Comparison of ENCODE assay signal across 7 cellular contexts in the genomic region with DNA sequence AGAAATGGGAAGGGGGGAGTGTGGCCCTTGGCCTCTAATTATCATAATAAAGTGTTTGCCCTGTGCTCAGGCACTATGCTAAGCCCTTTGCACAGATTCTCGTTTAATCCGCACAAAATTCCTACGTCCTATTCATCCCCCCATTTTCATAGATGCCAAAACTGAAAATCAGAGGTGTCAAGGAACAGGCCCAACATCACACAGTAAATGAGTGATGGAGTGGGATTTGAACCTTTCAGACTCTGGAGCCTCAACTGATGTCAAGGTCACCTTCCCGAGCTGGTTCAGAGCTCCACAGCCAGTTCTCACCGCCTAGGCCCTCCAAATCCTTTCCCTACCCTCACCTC.
DNase-seq lines count a peak whose midpoint lies in the region; ATAC-seq, FAIRE-seq and TF ChIP-seq lines count a peak whose summit lies in the region.

No MANE protein-coding gene starts in this region.

- WGBS in liver: 69% methylated on average over 5 of the region's 5 CpGs

- peaks cover 40% of the 10 kb centered on the region for H3K4me1 Mint-ChIP-seq in astrocyte (ENCODE audit: low read depth, unreplicated experiment)
- peaks cover 34% of the 10 kb centered on the region for H3K4me1 Mint-ChIP-seq in activated CD8-positive, alpha-beta memory T cell treated with anti-CD3 and anti-CD28 coated beads, Interleukin-2, amount 10 ng/mL, durations not matched to agents 7 days and 5 days

- no peaks in the 10 kb centered on the region for H3K36me3 ChIP-seq in KMS-11 (ENCODE audit: insufficient read depth)
- no peaks in the 10 kb centered on the region for H3K36me3 ChIP-seq in astrocyte (ENCODE audit: insufficient read depth, low read length)
- H3K36me3 ChIP-seq in liver (ENCODE audit: control insufficient read depth in 4 of 4, insufficient read depth in 3 of 4, low read depth in 1 of 4, low read length in 3 of 4): no peaks in the 10 kb centered on the region

- ATAC-seq in GM21390 (IDR thresholded peaks at IDR 0.05; ENCODE audit: unreplicated experiment): no peak
- ATAC-seq in activated CD8-positive, alpha-beta memory T cell treated with anti-CD3 and anti-CD28 coated beads, Interleukin-2, amount 10 ng/mL, durations not matched to agents 7 days and 5 days: no peak

- H3K4me3 ChIP-seq in KMS-11 (IDR thresholded peaks at IDR 0.05; ENCODE audit: insufficient read depth, low read depth, low read length) (no peak overlapping the region), astrocyte (ENCODE audit: insufficient read depth, low read depth, low read length) (peak overlapping the region; percentile 27), liver (ENCODE audit: low read depth in 1 of 3, low read length in 3 of 3) (no peak overlapping the region)

- H3K27me3 ChIP-seq in KMS-11 (ENCODE audit: insufficient read depth, low read depth) (no peaks in the 10 kb centered on the region), astrocyte (ENCODE audit: insufficient read depth, low read length) (no peaks in the 10 kb centered on the region), liver (ENCODE audit: control insufficient read depth in 4 of 4, insufficient read depth in 4 of 4, low read length in 3 of 4) (no peaks in the 10 kb centered on the region)

- no peaks in the 10 kb centered on the region for H3K79me2 ChIP-seq in KMS-11 (ENCODE audit: insufficient read depth, low read depth)
- H3K79me2 ChIP-seq in astrocyte (ENCODE audit: insufficient read depth, low read length): no peaks in the 10 kb centered on the region

- H3K4me2 ChIP-seq in KMS-11 (peak overlapping the region; percentile 80), astrocyte (ENCODE audit: low read length) (peak overlapping the region; percentile 75)

- no peak for DNase-seq in astrocyte (ENCODE audit: low read depth)
- no peak for DNase-seq in substantia nigra (lab: John Stamatoyannopoulos, UW)
- no peak for DNase-seq in activated CD4-positive, alpha-beta T cell treated with anti-CD3 and anti-CD28 coated beads for 4 hours
- DNase-seq in activated CD8-positive, alpha-beta memory T cell treated with anti-CD3 and anti-CD28 coated beads, Interleukin-2, amount 10 ng/mL, durations not matched to agents 7 days and 5 days: no peak

- TF ChIP-seq RAD21 in liver (IDR thresholded peaks at IDR 0.05): no peak

- no peaks in the 10 kb centered on the region for H3K36me3 Mint-ChIP-seq in astrocyte (ENCODE audit: low read depth, unreplicated experiment)
- no peaks in the 10 kb centered on the region for H3K36me3 Mint-ChIP-seq in activated CD8-positive, alpha-beta memory T cell treated with anti-CD3 and anti-CD28 coated beads, Interleukin-2, amount 10 ng/mL, durations not matched to agents 7 days and 5 days

- H4K20me1 ChIP-seq in KMS-11 (ENCODE audit: insufficient read depth): no peaks in the 10 kb centered on the region
- H4K20me1 ChIP-seq in astrocyte (ENCODE audit: insufficient read depth, low read length): no peaks in the 10 kb centered on the region

- H2AFZ ChIP-seq in KMS-11 (ENCODE audit: low read depth) (peak overlapping the region; percentile 49; the same call in 1 of the 2 replicates), astrocyte (ENCODE audit: low read depth, low read length) (no peak overlapping the region)

- H3K4me1 ChIP-seq in KMS-11 (ENCODE audit: low read depth, poor library complexity, severe bottlenecking) (peaks cover 28% of the 10 kb centered on the region), astrocyte (ENCODE audit: insufficient read depth, low read length) (peaks cover 42% of the 10 kb centered on the region), liver (ENCODE audit: control insufficient read depth in 4 of 4, insufficient read depth in 4 of 4, low read length in 3 of 4) (peaks cover 2 to 31% (median 21%) of the 10 kb centered on the region in 4 donors)

- H3K27me3 Mint-ChIP-seq in astrocyte (ENCODE audit: low read depth, unreplicated experiment): no peaks in the 10 kb centered on the region
- no peaks in the 10 kb centered on the region for H3K27me3 Mint-ChIP-seq in activated CD8-positive, alpha-beta memory T cell treated with anti-CD3 and anti-CD28 coated beads, Interleukin-2, amount 10 ng/mL, durations not matched to agents 7 days and 5 days

- peak overlapping the region; percentile 71 for H3K27ac ChIP-seq in KMS-11
- H3K27ac ChIP-seq in astrocyte (ENCODE audit: low read depth, low read length): peak overlapping the region; percentile 91
- H3K27ac ChIP-seq in liver (ENCODE audit: low read depth in 1 of 2, low read length in 2 of 2): peak overlapping the region; percentile 59 to 76
- peak overlapping the region; percentile 84 for H3K27ac ChIP-seq in substantia nigra (ENCODE audit: low read depth, low read length, poor library complexity, severe bottlenecking)

- H3K9me3 ChIP-seq in astrocyte (ENCODE audit: insufficient read depth, low read depth, low read length) (no peaks in the 10 kb centered on the region), liver (ENCODE audit: control insufficient read depth in 4 of 4, low read length in 3 of 4) (no peaks in the 10 kb centered on the region)

- H3K9ac ChIP-seq in KMS-11: no peak overlapping the region
- H3K9ac ChIP-seq in astrocyte (ENCODE audit: low read length): peak overlapping the region; percentile 29
- no peak overlapping the region for H3K9ac ChIP-seq in liver (ENCODE audit: low read depth in 1 of 2, low read length in 2 of 2)

- FAIRE-seq in astrocyte (lab: Jason Lieb, UNC): no peak

- CTCF ChIA-PET in activated CD8-positive, alpha-beta memory T cell treated with anti-CD3 and anti-CD28 coated beads, Interleukin-2, amount 10 ng/mL, durations not matched to agents 7 days and 5 days (lab: Charles Lee): interaction anchor here (0.8 to 2.3 kb wide), 15 partner anchors 10 to 123 kb away, joined by 3 to 18 read pairs (median 5); no protein-coding TSS in a partner anchor

- TF ChIP-seq CTCF in KMS-11 (conservative IDR thresholded peaks at IDR 0.05; ENCODE audit: low read depth, low read length) (no peak), astrocyte (IDR thresholded peaks at IDR 0.05; ENCODE audit: insufficient read depth, low read depth, low read length) (no peak), liver (IDR thresholded peaks at IDR 0.05; ENCODE audit: low read depth, low read length, missing input control) (no peak)

- H3K27ac Mint-ChIP-seq in astrocyte (ENCODE audit: unreplicated experiment): peak overlapping the region; percentile 49
- no peak overlapping the region for H3K27ac Mint-ChIP-seq in activated CD8-positive, alpha-beta memory T cell treated with anti-CD3 and anti-CD28 coated beads, Interleukin-2, amount 10 ng/mL, durations not matched to agents 7 days and 5 days

- H3K9me3 Mint-ChIP-seq in astrocyte (ENCODE audit: unreplicated experiment): no peaks in the 10 kb centered on the region
- no peaks in the 10 kb centered on the region for H3K9me3 Mint-ChIP-seq in activated CD8-positive, alpha-beta memory T cell treated with anti-CD3 and anti-CD28 coated beads, Interleukin-2, amount 10 ng/mL, durations not matched to agents 7 days and 5 days (ENCODE audit: low read depth)

- no peak overlapping the region for H3K4me3 Mint-ChIP-seq in astrocyte (ENCODE audit: unreplicated experiment)
- H3K4me3 Mint-ChIP-seq in activated CD8-positive, alpha-beta memory T cell treated with anti-CD3 and anti-CD28 coated beads, Interleukin-2, amount 10 ng/mL, durations not matched to agents 7 days and 5 days: no peak overlapping the region

TF ChIP-seq in liver, 16 proteins besides CTCF, POLR2A, EP300 and RAD21 (continues in another document):
- TF ChIP-seq, protein P1, sequence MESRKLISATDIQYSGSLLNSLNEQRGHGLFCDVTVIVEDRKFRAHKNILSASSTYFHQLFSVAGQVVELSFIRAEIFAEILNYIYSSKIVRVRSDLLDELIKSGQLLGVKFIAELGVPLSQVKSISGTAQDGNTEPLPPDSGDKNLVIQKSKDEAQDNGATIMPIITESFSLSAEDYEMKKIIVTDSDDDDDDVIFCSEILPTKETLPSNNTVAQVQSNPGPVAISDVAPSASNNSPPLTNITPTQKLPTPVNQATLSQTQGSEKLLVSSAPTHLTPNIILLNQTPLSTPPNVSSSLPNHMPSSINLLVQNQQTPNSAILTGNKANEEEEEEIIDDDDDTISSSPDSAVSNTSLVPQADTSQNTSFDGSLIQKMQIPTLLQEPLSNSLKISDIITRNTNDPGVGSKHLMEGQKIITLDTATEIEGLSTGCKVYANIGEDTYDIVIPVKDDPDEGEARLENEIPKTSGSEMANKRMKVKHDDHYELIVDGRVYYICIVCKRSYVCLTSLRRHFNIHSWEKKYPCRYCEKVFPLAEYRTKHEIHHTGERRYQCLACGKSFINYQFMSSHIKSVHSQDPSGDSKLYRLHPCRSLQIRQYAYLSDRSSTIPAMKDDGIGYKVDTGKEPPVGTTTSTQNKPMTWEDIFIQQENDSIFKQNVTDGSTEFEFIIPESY (IDR thresholded peaks at IDR 0.05): no peak
- TF ChIP-seq JUND (IDR thresholded peaks at IDR 0.05): no peak
- TF ChIP-seq, protein P2, sequence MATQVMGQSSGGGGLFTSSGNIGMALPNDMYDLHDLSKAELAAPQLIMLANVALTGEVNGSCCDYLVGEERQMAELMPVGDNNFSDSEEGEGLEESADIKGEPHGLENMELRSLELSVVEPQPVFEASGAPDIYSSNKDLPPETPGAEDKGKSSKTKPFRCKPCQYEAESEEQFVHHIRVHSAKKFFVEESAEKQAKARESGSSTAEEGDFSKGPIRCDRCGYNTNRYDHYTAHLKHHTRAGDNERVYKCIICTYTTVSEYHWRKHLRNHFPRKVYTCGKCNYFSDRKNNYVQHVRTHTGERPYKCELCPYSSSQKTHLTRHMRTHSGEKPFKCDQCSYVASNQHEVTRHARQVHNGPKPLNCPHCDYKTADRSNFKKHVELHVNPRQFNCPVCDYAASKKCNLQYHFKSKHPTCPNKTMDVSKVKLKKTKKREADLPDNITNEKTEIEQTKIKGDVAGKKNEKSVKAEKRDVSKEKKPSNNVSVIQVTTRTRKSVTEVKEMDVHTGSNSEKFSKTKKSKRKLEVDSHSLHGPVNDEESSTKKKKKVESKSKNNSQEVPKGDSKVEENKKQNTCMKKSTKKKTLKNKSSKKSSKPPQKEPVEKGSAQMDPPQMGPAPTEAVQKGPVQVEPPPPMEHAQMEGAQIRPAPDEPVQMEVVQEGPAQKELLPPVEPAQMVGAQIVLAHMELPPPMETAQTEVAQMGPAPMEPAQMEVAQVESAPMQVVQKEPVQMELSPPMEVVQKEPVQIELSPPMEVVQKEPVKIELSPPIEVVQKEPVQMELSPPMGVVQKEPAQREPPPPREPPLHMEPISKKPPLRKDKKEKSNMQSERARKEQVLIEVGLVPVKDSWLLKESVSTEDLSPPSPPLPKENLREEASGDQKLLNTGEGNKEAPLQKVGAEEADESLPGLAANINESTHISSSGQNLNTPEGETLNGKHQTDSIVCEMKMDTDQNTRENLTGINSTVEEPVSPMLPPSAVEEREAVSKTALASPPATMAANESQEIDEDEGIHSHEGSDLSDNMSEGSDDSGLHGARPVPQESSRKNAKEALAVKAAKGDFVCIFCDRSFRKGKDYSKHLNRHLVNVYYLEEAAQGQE (IDR thresholded peaks at IDR 0.05): no peak
- TF ChIP-seq EGR1 (IDR thresholded peaks at IDR 0.05; ENCODE audit: low read depth in 2 of 2): no peak
- TF ChIP-seq, protein P3, sequence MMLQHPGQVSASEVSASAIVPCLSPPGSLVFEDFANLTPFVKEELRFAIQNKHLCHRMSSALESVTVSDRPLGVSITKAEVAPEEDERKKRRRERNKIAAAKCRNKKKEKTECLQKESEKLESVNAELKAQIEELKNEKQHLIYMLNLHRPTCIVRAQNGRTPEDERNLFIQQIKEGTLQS (IDR thresholded peaks at IDR 0.05): no peak
